ENCODE assay signal across 9 cellular contexts in the genomic region with DNA sequence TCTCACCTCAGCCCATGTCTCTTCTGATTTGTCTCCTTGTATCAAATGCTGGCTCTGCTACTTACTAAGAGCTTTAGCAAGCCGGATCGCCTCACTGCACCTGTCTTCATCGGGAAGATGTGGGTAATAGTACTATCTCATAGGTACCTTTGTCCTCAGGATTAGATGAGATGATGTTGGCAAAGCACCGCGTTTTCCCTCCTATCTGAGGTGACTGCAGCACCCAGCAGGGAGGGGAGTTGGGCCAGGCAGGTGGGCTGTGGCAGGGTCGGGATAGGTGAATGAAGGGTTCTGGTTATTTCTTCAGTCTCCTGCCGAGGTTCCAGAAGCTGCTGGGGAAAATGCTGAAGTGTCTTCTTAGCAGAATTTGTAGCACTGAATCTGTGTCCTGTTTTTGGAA. TPM values are rescaled to one million over a fixed set of nuclear protein-coding genes. Genes with fewer than 3 reads are reported as not detected.
"Had no signal": no experiment of that assay in that cellular context is flagged by ENCODE, and none has a peak within 500 bp of the region (broad histone marks: within the 10 kb centered on the region; RNA-seq: fewer than 3 reads in every experiment).

No MANE protein-coding gene starts in this region.

- ATAC-seq: HCT116, K562 had no signal

- H2AFZ ChIP-seq: GM23248 had no signal

- H3K27ac ChIP-seq: GM23248 had no signal

- H3K9me3 ChIP-seq: HAP-1 had no signal

- H3K4me1 ChIP-seq: HAP-1 had no signal

- H3K4me3 ChIP-seq: GM23248, HAP-1, K562 had no signal

- H3K36me3 ChIP-seq: HAP-1 had no signal

- DNase-seq: GM23248, GOT3, H7, IMR-90, KG1 had no signal

RNA-seq across cellular contexts. Expression of a gene that starts 5.2 kb away (rescaled TPM):
- total RNA-seq: GM23248, H4 had no signal
